15 cellular contexts compared by ENCODE assay signal in genomic region chr5:175202461-175203065, GRCh38.
DNase-seq lines count a peak whose midpoint lies in the region; ATAC-seq and TF ChIP-seq lines count a peak whose summit lies in the region.
"Had no signal": no experiment of that assay in that cellular context is flagged by ENCODE, and none has a peak within 500 bp of the region (broad histone marks: within the 10 kb centered on the region; RNA-seq: fewer than 3 reads in every experiment).

No MANE protein-coding gene starts in this region.

- DNase-seq in DMS53 treated with DMSO at 0.1 percent for 48 hours (lab: John Stamatoyannopoulos, UW; ENCODE audit: unreplicated experiment) (peak; percentile 17), NCI-H1105 (lab: John Stamatoyannopoulos, UW) (peak; percentile 56), kidney tubule cell (ENCODE audit: low spot score) (peak; percentile 87), OCI-M2 (lab: John Stamatoyannopoulos, UW; ENCODE audit: unreplicated experiment) (no peak)
- DNase-seq: activated CD8-positive, alpha-beta T cell treated with anti-CD3 and anti-CD28 coated beads for 36 hours; activated naive CD4-positive, alpha-beta T cell treated with anti-CD3 and anti-CD28 coated beads, Interleukin-2, amount 10 ng/mL, durations not matched to agents 7 days and 5 days; gastrocnemius medialis; NCI-H226; T-helper 1 cell had no signal

- ATAC-seq in SK-N-SH treated with all-trans-retinoic acid at 6 μM for 48 hours = peak; percentile 72
- no peak for ATAC-seq in GM21528 (IDR thresholded peaks at IDR 0.05; ENCODE audit: low FRiP score, unreplicated experiment)
- ATAC-seq in HG03565 (IDR thresholded peaks at IDR 0.05; ENCODE audit: unreplicated experiment) = no peak
- no peak for ATAC-seq in HG03095 (IDR thresholded peaks at IDR 0.05; ENCODE audit: unreplicated experiment)
- ATAC-seq: activated CD8-positive, alpha-beta T cell treated with anti-CD3 and anti-CD28 coated beads for 36 hours; gastrocnemius medialis; left lobe of liver; stimulated activated memory B cell treated with anti-CD40 and anti-IgM and Interleukin-4, amounts not matched to agents 10 μg/mL and 1 μg/mL and 100 μg/mL, for 72 hours had no signal

TF ChIP-seq in SK-N-SH treated with all-trans-retinoic acid at 6 μM for 48 hours, 23 proteins besides CTCF, POLR2A, EP300 and RAD21:
- TF ChIP-seq ZFP3 (CRISPR knock-in tag; IDR thresholded peaks at IDR 0.05) (no peak), ZFP30 (CRISPR knock-in tag; IDR thresholded peaks at IDR 0.05) (no peak), ESRRG (CRISPR knock-in tag; IDR thresholded peaks at IDR 0.05) (no peak), CSDC2 (CRISPR knock-in tag; IDR thresholded peaks at IDR 0.05) (no peak), POU6F1 (CRISPR knock-in tag; IDR thresholded peaks at IDR 0.05; ENCODE audit: borderline replicate concordance, low read depth) (no peak), ZNF565 (CRISPR knock-in tag; conservative IDR thresholded peaks at IDR 0.05; ENCODE audit: low read depth) (no peak), TCF4 (CRISPR knock-in tag; IDR thresholded peaks at IDR 0.05; ENCODE audit: borderline replicate concordance) (no peak), TOX (CRISPR knock-in tag; IDR thresholded peaks at IDR 0.05; ENCODE audit: borderline replicate concordance) (no peak), PATZ1 (CRISPR knock-in tag; IDR thresholded peaks at IDR 0.05; ENCODE audit: borderline replicate concordance) (no peak), OSR1 (CRISPR knock-in tag; IDR thresholded peaks at IDR 0.05) (no peak), PPARA (CRISPR knock-in tag; IDR thresholded peaks at IDR 0.05; ENCODE audit: borderline replicate concordance) (no peak)
